In the genomic region with DNA sequence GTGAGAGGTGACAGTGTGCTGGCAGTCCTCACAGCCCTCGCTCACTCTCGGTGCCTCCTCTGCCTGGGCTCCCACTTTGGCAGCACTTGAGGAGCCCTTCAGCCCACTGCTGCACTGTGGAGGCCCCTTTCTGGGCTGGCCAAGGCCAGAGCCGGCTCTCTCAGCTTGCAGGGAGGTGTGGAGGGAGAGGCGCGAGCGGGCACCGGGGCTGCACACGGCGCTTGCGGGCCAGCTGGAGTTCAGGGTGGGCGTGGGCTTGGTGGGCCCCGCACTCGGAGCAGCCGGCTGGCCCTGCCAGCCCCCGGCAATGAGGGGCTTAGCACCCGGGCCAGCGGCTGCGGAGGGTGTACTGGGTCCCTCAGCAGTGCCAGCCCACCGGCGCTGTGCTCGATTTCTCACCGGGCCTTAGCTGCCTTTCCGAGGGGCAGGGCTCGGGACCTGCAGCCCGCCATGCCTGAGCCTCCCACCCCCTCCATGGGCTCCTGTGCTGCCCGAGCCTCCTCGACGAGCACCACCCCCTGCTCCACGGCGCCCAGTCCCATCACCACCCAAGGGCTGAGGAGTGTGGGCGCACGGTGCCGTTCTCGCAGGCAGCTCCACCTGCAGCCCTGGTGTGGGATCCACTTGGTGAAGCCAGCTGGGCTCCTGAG, we compare ENCODE assay signal across 10 cellular contexts. TPM values are rescaled to one million over a fixed set of nuclear protein-coding genes. Genes with fewer than 3 reads are reported as not detected.
DNase-seq lines count a peak whose midpoint lies in the region; ATAC-seq, FAIRE-seq and TF ChIP-seq lines count a peak whose summit lies in the region.
"Not testable (repeated sequence)": the region's sequence is repeated elsewhere in the genome, so short reads cannot be mapped to it uniquely, and the experiment has no call there.
"Had no signal": no experiment of that assay in that cellular context is flagged by ENCODE, and none has a peak within 500 bp of the region (broad histone marks: within the 10 kb centered on the region; RNA-seq: fewer than 3 reads in every experiment).

No MANE protein-coding gene starts in this region.

- in situ Hi-C loops in HepG2 (cut with HindIII; ENCODE audit: extremely low pct_ligation_motif_present, low pct_unique_long_range_greater_than_20kb): not testable (repeated sequence)

- not testable (repeated sequence) for TF ChIP-seq EP300 in HepG2 (IDR thresholded peaks at IDR 0.05; ENCODE audit: low read depth in 2 of 2, low read length in 2 of 2); HepG2 (CRISPR knock-in tag; IDR thresholded peaks at IDR 0.05; ENCODE audit: borderline replicate concordance)

- BruUV-seq in HepG2 (replicated peaks; lab: Mats Ljungman, UMichigan): not testable (repeated sequence)

- H3K27ac ChIP-seq in C4-2B (peak overlapping the region; percentile 95; the same call in 1 of the 2 replicates), VCaP (peak overlapping the region; percentile 93), HepG2 (ENCODE audit: extremely low read length, insufficient read depth, low read length) (peak overlapping the region; percentile 50), psoas muscle (peak overlapping the region; percentile 90)
- H3K27ac ChIP-seq in testis: not testable (repeated sequence)

- TF ChIP-seq RAD21 in HepG2 (CRISPR knock-in tag; IDR thresholded peaks at IDR 0.05): not testable (repeated sequence)

- peaks cover 33% of the 10 kb centered on the region for H3K36me3 Mint-ChIP-seq in activated naive CD4-positive, alpha-beta T cell treated with anti-CD3 and anti-CD28 coated beads for 36 hours (ENCODE audit: low read depth)
- peaks cover 45% of the 10 kb centered on the region for H3K36me3 Mint-ChIP-seq in dendritic cell treated with granulocyte-macrophage colony-stimulating factor and Interleukin-4, amounts not matched to agents 40 ng/mL and 50 ng/mL, for 4 days (ENCODE audit: low read depth)

- H3K27me3 Mint-ChIP-seq in activated naive CD4-positive, alpha-beta T cell treated with anti-CD3 and anti-CD28 coated beads for 36 hours (ENCODE audit: low read depth); dendritic cell treated with granulocyte-macrophage colony-stimulating factor and Interleukin-4, amounts not matched to agents 40 ng/mL and 50 ng/mL, for 4 days: not testable (repeated sequence)

- H3K9me3 ChIP-seq in HepG2 (ENCODE audit: low read length); psoas muscle; testis: not testable (repeated sequence)

- not testable (repeated sequence) for TF ChIP-seq POLR2A in HepG2 (IDR thresholded peaks at IDR 0.05; ENCODE audit: insufficient read depth in 1 of 2, low read depth in 2 of 2, low read length in 2 of 2); testis (IDR thresholded peaks at IDR 0.05)

- TF ChIP-seq CTCF in C4-2B (conservative IDR thresholded peaks at IDR 0.05); VCaP (conservative IDR thresholded peaks at IDR 0.05); psoas muscle (IDR thresholded peaks at IDR 0.05); testis (IDR thresholded peaks at IDR 0.05): not testable (repeated sequence)
- 0 out of 2 replicates have a peak, but pooled peaks have one; percentile 11 for TF ChIP-seq CTCF in HepG2 (CRISPR knock-in tag; IDR thresholded peaks at IDR 0.05)

- CTCF ChIA-PET in activated naive CD4-positive, alpha-beta T cell treated with anti-CD3 and anti-CD28 coated beads for 36 hours (lab: Charles Lee): interaction anchor here (1.5 to 6.8 kb wide), 4 partner anchors 10 to 45 kb away, joined by 7 to 96 read pairs (median 19); partner anchors contain the start of gene MRFAP1L1
- CTCF ChIA-PET in HepG2 (lab: Yijun Ruan, JAX; ENCODE audit: low intra/inter-chr PET ratio, low total read pairs): not testable (repeated sequence)

- WGBS in HepG2 (ENCODE audit: low lambda C conversion rate): 95% methylated on average over 11 of the region's 34 CpGs
- WGBS in psoas muscle, 3 donors: 96 to 98% (median 97%) methylated on average over 21 to 34 of the region's 34 CpGs
- 61 to 71% methylated on average over 13 to 32 of the region's 34 CpGs for WGBS in testis, 2 donors

- H3K9ac ChIP-seq in HepG2 (ENCODE audit: insufficient read depth, low read depth, low read length): not testable (repeated sequence)

- not testable (repeated sequence) for ATAC-seq in HepG2, psoas muscle

- peaks cover 14% of the 10 kb centered on the region for H4K20me1 ChIP-seq in HepG2 (ENCODE audit: insufficient read depth, low read length)

- H3K4me1 ChIP-seq in HepG2 (ENCODE audit: insufficient read depth, low read length): peaks cover 39% of the 10 kb centered on the region
- H3K4me1 ChIP-seq in psoas muscle: peaks cover 30% of the 10 kb centered on the region
- H3K4me1 ChIP-seq in testis: peaks cover 25% of the 10 kb centered on the region

- H3K9me3 Mint-ChIP-seq in activated naive CD4-positive, alpha-beta T cell treated with anti-CD3 and anti-CD28 coated beads for 36 hours; dendritic cell treated with granulocyte-macrophage colony-stimulating factor and Interleukin-4, amounts not matched to agents 40 ng/mL and 50 ng/mL, for 4 days: not testable (repeated sequence)

- H3K4me3 Mint-ChIP-seq in activated naive CD4-positive, alpha-beta T cell treated with anti-CD3 and anti-CD28 coated beads for 36 hours: peak overlapping the region; percentile 96
- not testable (repeated sequence) for H3K4me3 Mint-ChIP-seq in dendritic cell treated with granulocyte-macrophage colony-stimulating factor and Interleukin-4, amounts not matched to agents 40 ng/mL and 50 ng/mL, for 4 days

- H3K4me1 Mint-ChIP-seq in activated naive CD4-positive, alpha-beta T cell treated with anti-CD3 and anti-CD28 coated beads for 36 hours (ENCODE audit: low read depth): peaks cover 35% of the 10 kb centered on the region
- H3K4me1 Mint-ChIP-seq in dendritic cell treated with granulocyte-macrophage colony-stimulating factor and Interleukin-4, amounts not matched to agents 40 ng/mL and 50 ng/mL, for 4 days (ENCODE audit: low read depth): peaks cover 42% of the 10 kb centered on the region

- H3K27me3 ChIP-seq in HepG2 (ENCODE audit: control insufficient read depth in 1 of 2, insufficient read depth in 2 of 2, low read length in 2 of 2); psoas muscle (ENCODE audit: insufficient read depth in 3 of 3, low read length in 2 of 3); testis: not testable (repeated sequence)

- POLR2A ChIA-PET in HepG2 (lab: Yijun Ruan, JAX): interaction anchor here (0.7 to 7.2 kb wide), 29 partner anchors 9 to 401 kb away, joined by 3 to 122 read pairs (median 7); partner anchors contain the start of genes BLOC1S4, MAN2B2, MRFAP1 and MRFAP1L1

- DNase-seq in Jurkat, Clone E6-1 (ENCODE audit: low read depth, low spot score); activated naive CD4-positive, alpha-beta T cell treated with anti-CD3 and anti-CD28 coated beads for 36 hours; HepG2 (ENCODE audit: low spot score); testis: not testable (repeated sequence)
- peak in 1 of 2 donors; percentile 46 for DNase-seq in psoas muscle

- not testable (repeated sequence) for H2AFZ ChIP-seq in HepG2 (ENCODE audit: low read length)

- not testable (repeated sequence) for FAIRE-seq in HepG2 (lab: Jason Lieb, UNC)

- intact Hi-C loops in activated naive CD4-positive, alpha-beta T cell treated with anti-CD3 and anti-CD28 coated beads for 36 hours (cut with micrococcal nuclease): loop anchor here (1.0 kb wide), 2 partner anchors 32 to 110 kb away; partner anchors contain the start of genes KIAA0232 and MRFAP1
- intact Hi-C loops in dendritic cell treated with granulocyte-macrophage colony-stimulating factor and Interleukin-4, amounts not matched to agents 40 ng/mL and 50 ng/mL, for 4 days (cut with micrococcal nuclease): loop anchor here (5.0 kb wide), 1 partner anchor 35 kb away; the partner anchor contains the start of gene MRFAP1L1
- intact Hi-C loops in HepG2 (cut with micrococcal nuclease; ENCODE audit: unreplicated experiment): loop anchor here (1.0 kb wide), 1 partner anchor 38 kb away; no protein-coding TSS in a partner anchor
- intact Hi-C loops in psoas muscle (cut with DNase I); testis (cut with DNase I; ENCODE audit: low total_unique reads): not testable (repeated sequence)

- not testable (repeated sequence) for H3K4me2 ChIP-seq in HepG2 (ENCODE audit: low read depth, low read length)

- H3K36me3 ChIP-seq in HepG2 (replicated peaks in 1 of 2; ENCODE audit: control insufficient read depth in 1 of 2, insufficient read depth in 2 of 2, low read length in 2 of 2): peaks cover 0 to 13% of the 10 kb centered on the region in 2 experiments; a peak in 3 of 5 replicates
- peaks cover 0 to 18% of the 10 kb centered on the region in 2 donors for H3K36me3 ChIP-seq in psoas muscle (ENCODE audit: insufficient read depth in 1 of 2, low read depth in 1 of 2)
- H3K36me3 ChIP-seq in testis (ENCODE audit: low read depth, missing control alignments): not testable (repeated sequence)

- peak overlapping the region; percentile 81 for H3K4me3 ChIP-seq in Jurkat, Clone E6-1 (ENCODE audit: low read length)
- H3K4me3 ChIP-seq in HepG2 (replicated peaks in 1 of 3; ENCODE audit: insufficient read depth in 1 of 3, low read depth in 2 of 3, low read length in 3 of 3) (0 out of 6 replicates have a peak overlapping the region, but pooled peaks of 1 of the 3 experiments have one; percentile 78), psoas muscle (peak overlapping the region; percentile 78), testis (peak overlapping the region; percentile 77 to 87)

- peaks cover 29% of the 10 kb centered on the region for H3K79me2 ChIP-seq in HepG2 (ENCODE audit: insufficient read depth, low read length)

- H3K27ac Mint-ChIP-seq in activated naive CD4-positive, alpha-beta T cell treated with anti-CD3 and anti-CD28 coated beads for 36 hours: peak overlapping the region; percentile 98
- peak overlapping the region; percentile 97 for H3K27ac Mint-ChIP-seq in dendritic cell treated with granulocyte-macrophage colony-stimulating factor and Interleukin-4, amounts not matched to agents 40 ng/mL and 50 ng/mL, for 4 days

RNA-seq across cellular contexts. Expression of gene S100P, which starts 21.0 kb away (rescaled TPM):
- not detected for polyA plus RNA-seq in Jurkat, Clone E6-1 (2012; ENCODE audit: insufficient read depth, insufficient read length)
- total RNA-seq in activated naive CD4-positive, alpha-beta T cell treated with anti-CD3 and anti-CD28 coated beads for 36 hours: 10 to 100 TPM in 1 of 2 experiments, 1 to 10 TPM in 1; 8.5 to 10.0 TPM
- total RNA-seq in HepG2 (2016; rRNA removed; fragmentation: Illumina TruSeq; extraction: Trizol) (278 and 348 TPM in 2 replicates), psoas muscle (1 to 10 TPM in 1 of 4 donors, under 1 TPM in 2, not detected in 1; 0.34 to 1.5 (median 0.68) TPM), testis (1 to 10 TPM in 1 of 2 donors, under 1 TPM in 1; 0.19 to 2.1 TPM)
- total RNA-seq in HepG2 (2016; cell fraction: cytosol; rRNA removed; fragmentation: Illumina TruSeq; extraction: Trizol; ENCODE audit: low read depth): 36.9 and 39.1 TPM in 2 replicates
- 251 and 366 TPM in 2 replicates for total RNA-seq in HepG2 (2016; cell fraction: insoluble cytoplasmic fraction; rRNA removed; fragmentation: Illumina TruSeq; extraction: Trizol)
- total RNA-seq in HepG2 (2016; cell fraction: membrane; rRNA removed; fragmentation: Illumina TruSeq; extraction: Trizol): 71.8 and 83.2 TPM in 2 replicates
- total RNA-seq in HepG2 (2016; cell fraction: nucleus; rRNA removed; fragmentation: Illumina TruSeq; extraction: Trizol): 84.8 and 90.9 TPM in 2 replicates
- polyA plus RNA-seq in HepG2 (2011; rRNA removed) (1,649 and 1,898 TPM in 2 replicates), psoas muscle (under 1 TPM; 0.34 to 0.36 (median 0.35) TPM), testis (ENCODE audit: insufficient read depth, low read depth, low replicate concordance) (3.5 TPM)
- polyA plus RNA-seq in HepG2 (2011; cell fraction: cytosol; rRNA removed): 422 and 472 TPM in 2 replicates
- 82.9 and 122 TPM in 2 replicates for polyA plus RNA-seq in HepG2 (2011; cell fraction: nucleus; rRNA removed)
- 700 and 2,334 TPM in 2 replicates for polyA plus RNA-seq in HepG2 (2012)
- polyA plus RNA-seq in HepG2 (2016; cell fraction: cytosol; fragmentation: Illumina TruSeq; extraction: Trizol; ENCODE audit: low read depth): 30.5 and 35.0 TPM in 2 replicates
- 150 and 168 TPM in 2 replicates for polyA plus RNA-seq in HepG2 (2016; cell fraction: insoluble cytoplasmic fraction; fragmentation: Illumina TruSeq; extraction: Trizol; ENCODE audit: low read depth)
- 38.8 and 42.8 TPM in 2 replicates for polyA plus RNA-seq in HepG2 (2016; cell fraction: membrane; fragmentation: Illumina TruSeq; extraction: Trizol; ENCODE audit: low read depth)
- polyA plus RNA-seq in HepG2 (2016; cell fraction: nucleus; fragmentation: Illumina TruSeq; extraction: Trizol; ENCODE audit: insufficient read depth, low read depth): 79.1 and 81.3 TPM in 2 replicates
- polyA minus RNA-seq in HepG2 (2011; rRNA and poly(A)+ RNA removed; ENCODE audit: low replicate concordance): 151 and 198 TPM in 2 replicates
- polyA minus RNA-seq in HepG2 (2011; cell fraction: cytosol; rRNA and poly(A)+ RNA removed): 87.0 and 146 TPM in 2 replicates
- polyA minus RNA-seq in HepG2 (2011; cell fraction: nucleus; rRNA and poly(A)+ RNA removed): 37.3 and 51.0 TPM in 2 replicates
- total RNA-seq: dermis blood vessel endothelial cell, fibroblast of villous mesenchyme had no signal

RNA-seq across cellular contexts. Expression of gene MRFAP1, which starts 32.2 kb away (rescaled TPM):
- polyA plus RNA-seq in Jurkat, Clone E6-1 (2012; ENCODE audit: insufficient read depth, insufficient read length): 228 TPM
- total RNA-seq in activated naive CD4-positive, alpha-beta T cell treated with anti-CD3 and anti-CD28 coated beads for 36 hours: 100 to 1,000 TPM; 150 to 151 TPM
- total RNA-seq in HepG2 (2016; rRNA removed; fragmentation: Illumina TruSeq; extraction: Trizol): 158 and 254 TPM in 2 replicates
- total RNA-seq in HepG2 (2016; cell fraction: cytosol; rRNA removed; fragmentation: Illumina TruSeq; extraction: Trizol; ENCODE audit: low read depth): 31.0 and 37.7 TPM in 2 replicates
- 174 and 249 TPM in 2 replicates for total RNA-seq in HepG2 (2016; cell fraction: insoluble cytoplasmic fraction; rRNA removed; fragmentation: Illumina TruSeq; extraction: Trizol)
- total RNA-seq in HepG2 (2016; cell fraction: membrane; rRNA removed; fragmentation: Illumina TruSeq; extraction: Trizol): 87.0 and 105 TPM in 2 replicates
- total RNA-seq in HepG2 (2016; cell fraction: nucleus; rRNA removed; fragmentation: Illumina TruSeq; extraction: Trizol): 67.5 and 68.6 TPM in 2 replicates
- polyA plus RNA-seq in HepG2 (2011; rRNA removed): 103 and 112 TPM in 2 replicates
- 110 and 141 TPM in 2 replicates for polyA plus RNA-seq in HepG2 (2011; cell fraction: cytosol; rRNA removed)
- polyA plus RNA-seq in HepG2 (2011; cell fraction: nucleus; rRNA removed): 54.5 and 54.7 TPM in 2 replicates
- 198 and 236 TPM in 2 replicates for polyA plus RNA-seq in HepG2 (2012)
- 55.7 and 56.7 TPM in 2 replicates for polyA plus RNA-seq in HepG2 (2016; cell fraction: cytosol; fragmentation: Illumina TruSeq; extraction: Trizol; ENCODE audit: low read depth)
- polyA plus RNA-seq in HepG2 (2016; cell fraction: insoluble cytoplasmic fraction; fragmentation: Illumina TruSeq; extraction: Trizol; ENCODE audit: low read depth): 509 and 563 TPM in 2 replicates
- polyA plus RNA-seq in HepG2 (2016; cell fraction: membrane; fragmentation: Illumina TruSeq; extraction: Trizol; ENCODE audit: low read depth): 117 and 129 TPM in 2 replicates
- 205 and 206 TPM in 2 replicates for polyA plus RNA-seq in HepG2 (2016; cell fraction: nucleus; fragmentation: Illumina TruSeq; extraction: Trizol; ENCODE audit: insufficient read depth, low read depth)
- 19.4 and 22.0 TPM in 2 replicates for polyA minus RNA-seq in HepG2 (2011; rRNA and poly(A)+ RNA removed; ENCODE audit: low replicate concordance)
- 29.9 and 30.5 TPM in 2 replicates for polyA minus RNA-seq in HepG2 (2011; cell fraction: cytosol; rRNA and poly(A)+ RNA removed)
- polyA minus RNA-seq in HepG2 (2011; cell fraction: nucleus; rRNA and poly(A)+ RNA removed): 21.4 and 24.6 TPM in 2 replicates
- 100 to 1,000 TPM; 216 to 300 (median 250) TPM for total RNA-seq in psoas muscle
- polyA plus RNA-seq in psoas muscle: 100 to 1,000 TPM; 300 to 539 (median 398) TPM
- total RNA-seq in testis: 100 to 1,000 TPM; 289 to 308 TPM
- 382 TPM for polyA plus RNA-seq in testis (ENCODE audit: insufficient read depth, low read depth, low replicate concordance)

RNA-seq across cellular contexts. Expression of gene MRFAP1L1, which starts 37.0 kb away (rescaled TPM):
- 58.2 TPM for polyA plus RNA-seq in Jurkat, Clone E6-1 (2012; ENCODE audit: insufficient read depth, insufficient read length)
- 10 to 100 TPM; 37.0 to 38.6 TPM for total RNA-seq in activated naive CD4-positive, alpha-beta T cell treated with anti-CD3 and anti-CD28 coated beads for 36 hours
- 76.6 and 124 TPM in 2 replicates for total RNA-seq in HepG2 (2016; rRNA removed; fragmentation: Illumina TruSeq; extraction: Trizol)
- total RNA-seq in HepG2 (2016; cell fraction: cytosol; rRNA removed; fragmentation: Illumina TruSeq; extraction: Trizol; ENCODE audit: low read depth): 12.0 and 14.9 TPM in 2 replicates
- 82.6 and 130 TPM in 2 replicates for total RNA-seq in HepG2 (2016; cell fraction: insoluble cytoplasmic fraction; rRNA removed; fragmentation: Illumina TruSeq; extraction: Trizol)
- 36.1 and 39.2 TPM in 2 replicates for total RNA-seq in HepG2 (2016; cell fraction: membrane; rRNA removed; fragmentation: Illumina TruSeq; extraction: Trizol)
- 35.4 and 41.2 TPM in 2 replicates for total RNA-seq in HepG2 (2016; cell fraction: nucleus; rRNA removed; fragmentation: Illumina TruSeq; extraction: Trizol)
- polyA plus RNA-seq in HepG2 (2011; rRNA removed): 39.9 and 44.8 TPM in 2 replicates
- 29.0 and 43.5 TPM in 2 replicates for polyA plus RNA-seq in HepG2 (2011; cell fraction: cytosol; rRNA removed)
- polyA plus RNA-seq in HepG2 (2011; cell fraction: nucleus; rRNA removed): 12.5 and 20.0 TPM in 2 replicates
- 55.6 and 62.7 TPM in 2 replicates for polyA plus RNA-seq in HepG2 (2012)
- 6.5 and 6.6 TPM in 2 replicates for polyA plus RNA-seq in HepG2 (2016; cell fraction: cytosol; fragmentation: Illumina TruSeq; extraction: Trizol; ENCODE audit: low read depth)
- polyA plus RNA-seq in HepG2 (2016; cell fraction: insoluble cytoplasmic fraction; fragmentation: Illumina TruSeq; extraction: Trizol; ENCODE audit: low read depth): 143 and 162 TPM in 2 replicates
- 21.2 and 21.7 TPM in 2 replicates for polyA plus RNA-seq in HepG2 (2016; cell fraction: membrane; fragmentation: Illumina TruSeq; extraction: Trizol; ENCODE audit: low read depth)
- 60.2 and 60.7 TPM in 2 replicates for polyA plus RNA-seq in HepG2 (2016; cell fraction: nucleus; fragmentation: Illumina TruSeq; extraction: Trizol; ENCODE audit: insufficient read depth, low read depth)
- 10.4 and 12.8 TPM in 2 replicates for polyA minus RNA-seq in HepG2 (2011; rRNA and poly(A)+ RNA removed; ENCODE audit: low replicate concordance)
- polyA minus RNA-seq in HepG2 (2011; cell fraction: cytosol; rRNA and poly(A)+ RNA removed): 13.6 and 15.5 TPM in 2 replicates
- polyA minus RNA-seq in HepG2 (2011; cell fraction: nucleus; rRNA and poly(A)+ RNA removed): 16.1 and 16.2 TPM in 2 replicates
- 10 to 100 TPM; 30.0 to 39.1 (median 32.4) TPM for total RNA-seq in psoas muscle
- 10 to 100 TPM; 40.5 to 79.0 (median 48.5) TPM for polyA plus RNA-seq in psoas muscle
- 10 to 100 TPM; 40.8 to 60.5 TPM for total RNA-seq in testis
- polyA plus RNA-seq in testis (ENCODE audit: insufficient read depth, low read depth, low replicate concordance): 42.9 TPM

RNA-seq across cellular contexts. Expression of gene BLOC1S4, which starts 43.3 kb away (rescaled TPM):
- 10.1 TPM for polyA plus RNA-seq in Jurkat, Clone E6-1 (2012; ENCODE audit: insufficient read depth, insufficient read length)
- total RNA-seq in activated naive CD4-positive, alpha-beta T cell treated with anti-CD3 and anti-CD28 coated beads for 36 hours: 10 to 100 TPM; 11.0 to 11.8 TPM
- total RNA-seq in HepG2 (2016; rRNA removed; fragmentation: Illumina TruSeq; extraction: Trizol) (18.7 and 20.9 TPM in 2 replicates), psoas muscle (10 to 100 TPM in 3 of 4 donors, 1 to 10 TPM in 1; 9.3 to 15.0 (median 14.2) TPM), testis (10 to 100 TPM; 21.3 to 27.3 TPM)
- 4.7 and 6.1 TPM in 2 replicates for total RNA-seq in HepG2 (2016; cell fraction: cytosol; rRNA removed; fragmentation: Illumina TruSeq; extraction: Trizol; ENCODE audit: low read depth)
- 19.1 and 20.1 TPM in 2 replicates for total RNA-seq in HepG2 (2016; cell fraction: insoluble cytoplasmic fraction; rRNA removed; fragmentation: Illumina TruSeq; extraction: Trizol)
- total RNA-seq in HepG2 (2016; cell fraction: membrane; rRNA removed; fragmentation: Illumina TruSeq; extraction: Trizol): 11.7 and 12.0 TPM in 2 replicates
- total RNA-seq in HepG2 (2016; cell fraction: nucleus; rRNA removed; fragmentation: Illumina TruSeq; extraction: Trizol): 7.6 and 7.9 TPM in 2 replicates
- polyA plus RNA-seq in HepG2 (2011; rRNA removed) (15.5 and 17.6 TPM in 2 replicates), psoas muscle (10 to 100 TPM in 1 of 3 donors, 1 to 10 TPM in 2; 7.6 to 13.8 (median 9.7) TPM), testis (ENCODE audit: insufficient read depth, low read depth, low replicate concordance) (10.2 TPM)
- 19.4 and 26.2 TPM in 2 replicates for polyA plus RNA-seq in HepG2 (2011; cell fraction: cytosol; rRNA removed)
- 9.3 and 10.5 TPM in 2 replicates for polyA plus RNA-seq in HepG2 (2011; cell fraction: nucleus; rRNA removed)
- 10.5 and 11.1 TPM in 2 replicates for polyA plus RNA-seq in HepG2 (2012)
- 3.6 and 4.1 TPM in 2 replicates for polyA plus RNA-seq in HepG2 (2016; cell fraction: cytosol; fragmentation: Illumina TruSeq; extraction: Trizol; ENCODE audit: low read depth)
- 22.2 and 23.4 TPM in 2 replicates for polyA plus RNA-seq in HepG2 (2016; cell fraction: insoluble cytoplasmic fraction; fragmentation: Illumina TruSeq; extraction: Trizol; ENCODE audit: low read depth)
- polyA plus RNA-seq in HepG2 (2016; cell fraction: membrane; fragmentation: Illumina TruSeq; extraction: Trizol; ENCODE audit: low read depth): 7.5 and 8.0 TPM in 2 replicates
- polyA plus RNA-seq in HepG2 (2016; cell fraction: nucleus; fragmentation: Illumina TruSeq; extraction: Trizol; ENCODE audit: insufficient read depth, low read depth): 10.3 and 14.0 TPM in 2 replicates
- polyA minus RNA-seq in HepG2 (2011; rRNA and poly(A)+ RNA removed; ENCODE audit: low replicate concordance): 5.1 and 16.2 TPM in 2 replicates
- polyA minus RNA-seq in HepG2 (2011; cell fraction: cytosol; rRNA and poly(A)+ RNA removed): 9.3 and 9.9 TPM in 2 replicates
- 5.5 and 7.0 TPM in 2 replicates for polyA minus RNA-seq in HepG2 (2011; cell fraction: nucleus; rRNA and poly(A)+ RNA removed)
